ENCODE assay signal across 1 cellular context in genomic region chr11:66842896-66843775, GRCh38.
TF ChIP-seq lines count a peak whose summit lies in the region.

Gene RCE1 (plus strand): TSS chr11:66843441. CDS start chr11:66843456, 15 bp downstream.

TF ChIP-seq in HepG2, 621 proteins besides CTCF, POLR2A, EP300 and RAD21 (continued from another document and continues in another):
- TF ChIP-seq, protein P1, sequence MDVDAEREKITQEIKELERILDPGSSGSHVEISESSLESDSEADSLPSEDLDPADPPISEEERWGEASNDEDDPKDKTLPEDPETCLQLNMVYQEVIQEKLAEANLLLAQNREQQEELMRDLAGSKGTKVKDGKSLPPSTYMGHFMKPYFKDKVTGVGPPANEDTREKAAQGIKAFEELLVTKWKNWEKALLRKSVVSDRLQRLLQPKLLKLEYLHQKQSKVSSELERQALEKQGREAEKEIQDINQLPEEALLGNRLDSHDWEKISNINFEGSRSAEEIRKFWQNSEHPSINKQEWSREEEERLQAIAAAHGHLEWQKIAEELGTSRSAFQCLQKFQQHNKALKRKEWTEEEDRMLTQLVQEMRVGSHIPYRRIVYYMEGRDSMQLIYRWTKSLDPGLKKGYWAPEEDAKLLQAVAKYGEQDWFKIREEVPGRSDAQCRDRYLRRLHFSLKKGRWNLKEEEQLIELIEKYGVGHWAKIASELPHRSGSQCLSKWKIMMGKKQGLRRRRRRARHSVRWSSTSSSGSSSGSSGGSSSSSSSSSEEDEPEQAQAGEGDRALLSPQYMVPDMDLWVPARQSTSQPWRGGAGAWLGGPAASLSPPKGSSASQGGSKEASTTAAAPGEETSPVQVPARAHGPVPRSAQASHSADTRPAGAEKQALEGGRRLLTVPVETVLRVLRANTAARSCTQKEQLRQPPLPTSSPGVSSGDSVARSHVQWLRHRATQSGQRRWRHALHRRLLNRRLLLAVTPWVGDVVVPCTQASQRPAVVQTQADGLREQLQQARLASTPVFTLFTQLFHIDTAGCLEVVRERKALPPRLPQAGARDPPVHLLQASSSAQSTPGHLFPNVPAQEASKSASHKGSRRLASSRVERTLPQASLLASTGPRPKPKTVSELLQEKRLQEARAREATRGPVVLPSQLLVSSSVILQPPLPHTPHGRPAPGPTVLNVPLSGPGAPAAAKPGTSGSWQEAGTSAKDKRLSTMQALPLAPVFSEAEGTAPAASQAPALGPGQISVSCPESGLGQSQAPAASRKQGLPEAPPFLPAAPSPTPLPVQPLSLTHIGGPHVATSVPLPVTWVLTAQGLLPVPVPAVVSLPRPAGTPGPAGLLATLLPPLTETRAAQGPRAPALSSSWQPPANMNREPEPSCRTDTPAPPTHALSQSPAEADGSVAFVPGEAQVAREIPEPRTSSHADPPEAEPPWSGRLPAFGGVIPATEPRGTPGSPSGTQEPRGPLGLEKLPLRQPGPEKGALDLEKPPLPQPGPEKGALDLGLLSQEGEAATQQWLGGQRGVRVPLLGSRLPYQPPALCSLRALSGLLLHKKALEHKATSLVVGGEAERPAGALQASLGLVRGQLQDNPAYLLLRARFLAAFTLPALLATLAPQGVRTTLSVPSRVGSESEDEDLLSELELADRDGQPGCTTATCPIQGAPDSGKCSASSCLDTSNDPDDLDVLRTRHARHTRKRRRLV (CRISPR knock-in tag; IDR thresholded peaks at IDR 0.05) = no peak
- TF ChIP-seq, protein P2, sequence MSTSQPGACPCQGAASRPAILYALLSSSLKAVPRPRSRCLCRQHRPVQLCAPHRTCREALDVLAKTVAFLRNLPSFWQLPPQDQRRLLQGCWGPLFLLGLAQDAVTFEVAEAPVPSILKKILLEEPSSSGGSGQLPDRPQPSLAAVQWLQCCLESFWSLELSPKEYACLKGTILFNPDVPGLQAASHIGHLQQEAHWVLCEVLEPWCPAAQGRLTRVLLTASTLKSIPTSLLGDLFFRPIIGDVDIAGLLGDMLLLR (CRISPR knock-in tag; IDR thresholded peaks at IDR 0.05) = 0 out of 2 replicates have a peak, but pooled peaks have one; percentile 55
- TF ChIP-seq ZNF768 (CRISPR knock-in tag; IDR thresholded peaks at IDR 0.05) = 0 out of 2 replicates have a peak, but pooled peaks have one; percentile 4
- TF ChIP-seq IKZF1 (IDR thresholded peaks at IDR 0.05) = no peak
- no peak for TF ChIP-seq SMARCC2 (IDR thresholded peaks at IDR 0.05)
- no peak for TF ChIP-seq ZNF569 (CRISPR knock-in tag; IDR thresholded peaks at IDR 0.05; ENCODE audit: borderline replicate concordance)
- TF ChIP-seq NFAT5 (CRISPR knock-in tag; IDR thresholded peaks at IDR 0.05) = no peak; the same call in 1 of the 2 replicates
- no peak for TF ChIP-seq ZNF33A (CRISPR knock-in tag; IDR thresholded peaks at IDR 0.05; ENCODE audit: borderline replicate concordance)
- no peak; the same call in 1 of the 2 replicates for TF ChIP-seq ZNF749 (CRISPR knock-in tag; IDR thresholded peaks at IDR 0.05; ENCODE audit: borderline replicate concordance)
- no peak for TF ChIP-seq PTBP1 (IDR thresholded peaks at IDR 0.05; ENCODE audit: low read depth, low read length, poor library complexity, severe bottlenecking)
- no peak for TF ChIP-seq PHB2 (IDR thresholded peaks at IDR 0.05; ENCODE audit: partially characterized antibody)
- TF ChIP-seq ZNF570 (CRISPR knock-in tag; IDR thresholded peaks at IDR 0.05; ENCODE audit: borderline replicate concordance) = no peak
- peak; percentile 93 for TF ChIP-seq KAT7 (CRISPR knock-in tag; IDR thresholded peaks at IDR 0.05; ENCODE audit: borderline replicate concordance)
- peak; percentile 19; the same call in 1 of the 2 replicates for TF ChIP-seq SMYD3 (CRISPR knock-in tag; IDR thresholded peaks at IDR 0.05)
- TF ChIP-seq HDAC2 (CRISPR knock-in tag; IDR thresholded peaks at IDR 0.05) = no peak; the same call in 1 of the 2 replicates
- no peak for TF ChIP-seq GTF2F1 (IDR thresholded peaks at IDR 0.05; ENCODE audit: low read length)
- no peak for TF ChIP-seq TOE1 (CRISPR knock-in tag; IDR thresholded peaks at IDR 0.05)
- no peak; the same call in 1 of the 2 replicates for TF ChIP-seq NFKB2 (CRISPR knock-in tag; IDR thresholded peaks at IDR 0.05; ENCODE audit: borderline replicate concordance)
- TF ChIP-seq ZNF10 (CRISPR knock-in tag; IDR thresholded peaks at IDR 0.05; ENCODE audit: borderline replicate concordance, low read depth) = no peak
- TF ChIP-seq ZZZ3 (CRISPR knock-in tag; IDR thresholded peaks at IDR 0.05; ENCODE audit: borderline replicate concordance) = no peak
- TF ChIP-seq THAP11 (CRISPR knock-in tag; IDR thresholded peaks at IDR 0.05) = peak; percentile 90
- TF ChIP-seq ZNF543 (CRISPR knock-in tag; IDR thresholded peaks at IDR 0.05) = no peak
- TF ChIP-seq ZNF180 (CRISPR knock-in tag; IDR thresholded peaks at IDR 0.05; ENCODE audit: borderline replicate concordance, low read depth) = no peak
- TF ChIP-seq ZFP36 (IDR thresholded peaks at IDR 0.05; ENCODE audit: borderline replicate concordance, low read depth, low read length, partially characterized antibody) = no peak
- no peak for TF ChIP-seq HNRNPK (IDR thresholded peaks at IDR 0.05; ENCODE audit: low read depth, low read length, poor library complexity, severe bottlenecking)
- TF ChIP-seq RNF219 (CRISPR knock-in tag; IDR thresholded peaks at IDR 0.05) = no peak
- no peak for TF ChIP-seq SRSF9 (IDR thresholded peaks at IDR 0.05; ENCODE audit: borderline replicate concordance, insufficient read depth, low read depth, low read length, poor library complexity, severe bottlenecking)
- no peak for TF ChIP-seq KDM4B (CRISPR knock-in tag; IDR thresholded peaks at IDR 0.05)
- TF ChIP-seq POLR2AphosphoS2 (IDR thresholded peaks at IDR 0.05; ENCODE audit: low read depth, low read length) = peak; percentile 44; the same call in 1 of the 2 replicates
- TF ChIP-seq ZIK1 (CRISPR knock-in tag; IDR thresholded peaks at IDR 0.05; ENCODE audit: borderline replicate concordance, low read depth) = peak; percentile 60
- no peak; the same call in 1 of the 2 replicates for TF ChIP-seq ZNF558 (CRISPR knock-in tag; IDR thresholded peaks at IDR 0.05; ENCODE audit: borderline replicate concordance)
- no peak for TF ChIP-seq ZNF282 (IDR thresholded peaks at IDR 0.05; ENCODE audit: partially characterized antibody)
- no peak; the same call in 1 of the 2 replicates for TF ChIP-seq ZNF235 (CRISPR knock-in tag; IDR thresholded peaks at IDR 0.05; ENCODE audit: borderline replicate concordance)
- TF ChIP-seq EZH2 (conservative IDR thresholded peaks at IDR 0.05; ENCODE audit: low read depth, low read length) = no peak
- TF ChIP-seq MIER2 (CRISPR knock-in tag; IDR thresholded peaks at IDR 0.05) = no peak
- no peak for TF ChIP-seq RCOR2 (CRISPR knock-in tag; IDR thresholded peaks at IDR 0.05)
- TF ChIP-seq, protein P3, sequence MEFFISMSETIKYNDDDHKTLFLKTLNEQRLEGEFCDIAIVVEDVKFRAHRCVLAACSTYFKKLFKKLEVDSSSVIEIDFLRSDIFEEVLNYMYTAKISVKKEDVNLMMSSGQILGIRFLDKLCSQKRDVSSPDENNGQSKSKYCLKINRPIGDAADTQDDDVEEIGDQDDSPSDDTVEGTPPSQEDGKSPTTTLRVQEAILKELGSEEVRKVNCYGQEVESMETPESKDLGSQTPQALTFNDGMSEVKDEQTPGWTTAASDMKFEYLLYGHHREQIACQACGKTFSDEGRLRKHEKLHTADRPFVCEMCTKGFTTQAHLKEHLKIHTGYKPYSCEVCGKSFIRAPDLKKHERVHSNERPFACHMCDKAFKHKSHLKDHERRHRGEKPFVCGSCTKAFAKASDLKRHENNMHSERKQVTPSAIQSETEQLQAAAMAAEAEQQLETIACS (CRISPR knock-in tag; IDR thresholded peaks at IDR 0.05) = peak; percentile 75
- no peak for TF ChIP-seq NFYC (CRISPR knock-in tag; IDR thresholded peaks at IDR 0.05)
- no peak for TF ChIP-seq AFF4 (CRISPR knock-in tag; IDR thresholded peaks at IDR 0.05)
- TF ChIP-seq SAP130 (CRISPR knock-in tag; IDR thresholded peaks at IDR 0.05; ENCODE audit: low read depth) = peak; percentile 93
- TF ChIP-seq, protein P4, sequence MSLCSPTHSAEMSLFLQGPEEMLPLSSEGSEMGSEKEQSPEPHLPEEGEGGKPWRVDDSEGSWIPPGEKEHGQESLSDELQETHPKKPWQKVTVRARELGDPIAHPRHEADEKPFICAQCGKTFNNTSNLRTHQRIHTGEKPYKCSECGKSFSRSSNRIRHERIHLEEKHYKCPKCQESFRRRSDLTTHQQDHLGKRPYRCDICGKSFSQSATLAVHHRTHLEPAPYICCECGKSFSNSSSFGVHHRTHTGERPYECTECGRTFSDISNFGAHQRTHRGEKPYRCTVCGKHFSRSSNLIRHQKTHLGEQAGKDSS (CRISPR knock-in tag; IDR thresholded peaks at IDR 0.05; ENCODE audit: borderline replicate concordance, low read depth) = no peak; the same call in 1 of the 2 replicates
- TF ChIP-seq KLF9 (CRISPR knock-in tag; IDR thresholded peaks at IDR 0.05; ENCODE audit: low read depth) = no peak
- TF ChIP-seq GTF3A (CRISPR knock-in tag; conservative IDR thresholded peaks at IDR 0.05) = no peak
